ENCODE assay signal across 8 cellular contexts in the genomic region with DNA sequence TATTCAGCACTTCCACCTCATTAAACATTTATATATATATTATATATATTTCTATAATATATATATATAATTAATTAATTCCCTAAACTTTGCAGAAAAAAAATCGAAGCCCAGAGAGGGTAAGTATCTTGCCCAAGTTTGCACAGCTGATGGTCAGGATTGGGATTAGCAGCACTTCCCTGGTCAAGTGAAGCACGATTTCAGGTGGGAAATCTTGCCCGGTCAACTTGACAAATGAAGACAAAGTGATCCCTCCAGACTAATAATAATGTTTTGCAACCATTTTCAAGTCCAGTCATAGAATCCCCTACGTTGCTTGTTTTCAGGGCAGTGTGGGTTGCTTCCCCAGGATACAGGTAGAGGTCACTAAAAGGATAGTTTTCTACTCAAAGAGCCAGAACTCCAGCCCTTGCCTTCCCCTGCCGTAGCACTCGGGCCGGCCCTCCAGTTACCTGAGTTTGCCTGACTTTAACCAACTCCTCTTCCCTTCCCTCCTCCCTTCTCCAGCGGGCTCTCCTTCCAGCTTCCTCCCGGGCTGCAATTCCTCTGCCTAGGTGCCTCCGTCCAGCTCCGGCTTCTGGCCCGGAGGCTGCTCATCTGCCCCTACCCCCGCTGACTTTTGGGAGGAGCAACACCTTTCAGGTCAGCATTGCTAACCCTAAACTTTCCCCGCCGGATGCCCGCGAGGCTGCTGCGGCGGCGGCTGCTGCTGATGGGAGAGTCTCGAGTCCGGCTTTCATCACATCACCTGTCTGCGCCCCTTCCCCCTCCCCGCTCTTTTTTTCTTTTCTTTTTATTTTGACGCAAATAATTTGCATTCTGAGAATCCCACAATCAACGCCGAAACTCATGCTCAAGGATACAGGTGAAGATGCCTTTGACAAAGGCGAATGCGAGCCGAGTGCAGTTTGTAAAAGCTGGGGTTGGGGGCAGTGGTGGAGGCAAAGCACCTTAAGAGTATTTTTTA. TPM values are rescaled to one million over a fixed set of nuclear protein-coding genes. Genes with fewer than 3 reads are reported as not detected.
DNase-seq lines count a peak whose midpoint lies in the region; ATAC-seq and TF ChIP-seq lines count a peak whose summit lies in the region.

No MANE protein-coding gene starts in this region.

- H3K36me3 Mint-ChIP-seq in T-helper 2 cell treated with Interferon-gamma antibody and Interleukin-4, amounts not matched to agents 5 μg/mL and 100 μg/mL, for 36 hours (ENCODE audit: low read depth) = no peaks in the 10 kb centered on the region
- H3K36me3 Mint-ChIP-seq in HFFc6 (ENCODE audit: low read depth) (no peaks in the 10 kb centered on the region), naive B cell (peaks cover 0 to 11% of the 10 kb centered on the region in 2 donors)

- peak overlapping the region; percentile 23 for H3K4me3 ChIP-seq in effector memory CD4-positive, alpha-beta T cell (ENCODE audit: insufficient read depth, low read depth, low read length, poor library complexity, severe bottlenecking)
- no peak overlapping the region for H3K4me3 ChIP-seq in WERI-Rb-1 (ENCODE audit: low read depth, low read length)

- TF ChIP-seq CTCF in HFFc6 (IDR thresholded peaks at IDR 0.05) (no peak), WERI-Rb-1 (IDR thresholded peaks at IDR 0.05; ENCODE audit: low read depth, low read length) (no peak)

- peaks cover 28% of the 10 kb centered on the region for H3K27me3 ChIP-seq in effector memory CD4-positive, alpha-beta T cell (replicated peaks; ENCODE audit: control insufficient read depth, insufficient read depth, low read length, poor library complexity, severe bottlenecking)
- H3K27me3 ChIP-seq in WERI-Rb-1 (ENCODE audit: insufficient read depth, low read depth, severe bottlenecking) = peaks cover 88% of the 10 kb centered on the region

- H3K27ac ChIP-seq in effector memory CD4-positive, alpha-beta T cell (ENCODE audit: insufficient read depth, low read length, poor library complexity, severe bottlenecking) = no peak overlapping the region
- H3K27ac ChIP-seq in WERI-Rb-1 = no peak overlapping the region

- H3K36me3 ChIP-seq in effector memory CD4-positive, alpha-beta T cell (ENCODE audit: control insufficient read depth, insufficient read depth, low read length) = no peaks in the 10 kb centered on the region
- H3K36me3 ChIP-seq in WERI-Rb-1 = no peaks in the 10 kb centered on the region

- peak overlapping the region; percentile 41 for H3K4me3 Mint-ChIP-seq in T-helper 2 cell treated with Interferon-gamma antibody and Interleukin-4, amounts not matched to agents 5 μg/mL and 100 μg/mL, for 36 hours
- peak overlapping the region; percentile 43; the same call in 1 of the 2 replicates for H3K4me3 Mint-ChIP-seq in HFFc6
- H3K4me3 Mint-ChIP-seq in naive B cell = peak overlapping the region in 6 of 8 donors; percentile 69 to 82 (median 75)

- H3K4me1 ChIP-seq in effector memory CD4-positive, alpha-beta T cell (ENCODE audit: control insufficient read depth, insufficient read depth, low read length, poor library complexity, severe bottlenecking) = peaks cover 6% of the 10 kb centered on the region

- ATAC-seq in naive B cell (ENCODE audit: low read depth in 2 of 2) = peak; percentile 48 to 55

- H3K4me1 Mint-ChIP-seq in T-helper 2 cell treated with Interferon-gamma antibody and Interleukin-4, amounts not matched to agents 5 μg/mL and 100 μg/mL, for 36 hours (ENCODE audit: low read depth) = peaks cover 3% of the 10 kb centered on the region
- H3K4me1 Mint-ChIP-seq in HFFc6 (ENCODE audit: low read depth) = peaks cover 14% of the 10 kb centered on the region
- peaks cover 11 to 15% (median 13%) of the 10 kb centered on the region in 3 donors for H3K4me1 Mint-ChIP-seq in naive B cell

- H3K9me3 Mint-ChIP-seq in T-helper 2 cell treated with Interferon-gamma antibody and Interleukin-4, amounts not matched to agents 5 μg/mL and 100 μg/mL, for 36 hours = no peaks in the 10 kb centered on the region
- H3K9me3 Mint-ChIP-seq in HFFc6 = no peaks in the 10 kb centered on the region
- no peaks in the 10 kb centered on the region for H3K9me3 Mint-ChIP-seq in naive B cell

- DNase-seq in T-helper 2 cell treated with Interferon-gamma antibody and Interleukin-4, amounts not matched to agents 5 μg/mL and 100 μg/mL, for 36 hours (ENCODE audit: low spot score) = no peak
- DNase-seq in T-helper 2 cell (no peak), HFFc6 (no peak), NCI-H774 (lab: John Stamatoyannopoulos, UW) (peak; percentile 38), naive B cell (no peak), globus pallidus (ENCODE audit: low spot score) (no peak), WERI-Rb-1 (no peak)
- DNase-seq in effector memory CD4-positive, alpha-beta T cell = no peak

- peaks cover 52% of the 10 kb centered on the region for H3K27me3 Mint-ChIP-seq in T-helper 2 cell treated with Interferon-gamma antibody and Interleukin-4, amounts not matched to agents 5 μg/mL and 100 μg/mL, for 36 hours (ENCODE audit: low read depth)
- H3K27me3 Mint-ChIP-seq in HFFc6 (ENCODE audit: insufficient read depth) (peaks cover 44% of the 10 kb centered on the region), naive B cell (peaks cover 68 to 95% (median 75%) of the 10 kb centered on the region in 3 donors)

- H3K27ac Mint-ChIP-seq in T-helper 2 cell treated with Interferon-gamma antibody and Interleukin-4, amounts not matched to agents 5 μg/mL and 100 μg/mL, for 36 hours = no peak overlapping the region
- H3K27ac Mint-ChIP-seq in HFFc6 = no peak overlapping the region
- peak overlapping the region in 2 of 6 donors; percentile 17 to 71 for H3K27ac Mint-ChIP-seq in naive B cell

- no peaks in the 10 kb centered on the region for H3K9me3 ChIP-seq in effector memory CD4-positive, alpha-beta T cell (ENCODE audit: control insufficient read depth, low read length)
- no peaks in the 10 kb centered on the region for H3K9me3 ChIP-seq in WERI-Rb-1 (ENCODE audit: severe bottlenecking)

RNA-seq across cellular contexts. Expression of gene PRLR, which starts 0.9 kb away (rescaled TPM):
- 1 to 10 TPM in 4 of 6 experiments, under 1 TPM in 2; 0.91 to 1.5 (median 1.3) TPM for total RNA-seq in HFFc6 (2021; fragmentation: NEBNext Ultra II Directional; extraction: Animal tissue kit (Norgen Biotek cat#: 25700))
- not detected for polyA plus RNA-seq in naive B cell (ENCODE audit: low read depth in 6 of 6)
